In the genomic region with DNA sequence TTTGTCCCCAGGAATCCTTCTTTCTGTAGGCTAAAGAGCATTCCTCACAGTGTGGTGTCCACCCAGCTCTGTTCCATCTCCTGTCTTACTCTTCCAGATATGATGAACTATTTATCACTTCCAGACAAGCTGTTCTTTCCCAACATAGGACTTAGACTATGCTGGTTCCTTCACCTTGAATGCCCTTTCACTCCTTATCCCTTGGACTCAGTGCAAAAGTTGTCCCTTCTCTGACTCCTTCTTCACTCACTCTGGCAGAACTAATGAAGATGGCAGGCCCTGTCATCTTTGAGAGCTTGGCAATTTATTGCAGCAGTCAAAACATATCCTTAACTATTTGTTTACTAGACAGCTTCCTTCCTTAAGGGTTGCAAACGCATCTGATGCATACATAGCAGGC, we compare ENCODE assay signal across 33 cellular contexts.
"Had no signal": no experiment of that assay in that cellular context is flagged by ENCODE, and none has a peak within 500 bp of the region (broad histone marks: within the 10 kb centered on the region; RNA-seq: fewer than 3 reads in every experiment).

No MANE protein-coding gene starts in this region.

- FAIRE-seq: astrocyte, bronchial epithelial cell, frontal cortex had no signal

- ATAC-seq: activated CD4-positive, alpha-beta T cell treated with anti-CD3 and anti-CD28 coated beads for 36 hours; activated CD8-positive, alpha-beta memory T cell treated with anti-CD3 and anti-CD28 coated beads, Interleukin-2, amount 10 ng/mL, durations not matched to agents 7 days and 5 days; activated CD8-positive, alpha-beta T cell treated with anti-CD3 and anti-CD28 coated beads, Interleukin-2, amount 10 ng/mL, durations not matched to agents 7 days and 5 days; activated naive CD4-positive, alpha-beta T cell treated with anti-CD3 and anti-CD28 coated beads, Interleukin-2, amount 50 U/mL, for 72 hours; esophagus mucosa; T-helper 17 cell had no signal

- H3K27ac ChIP-seq: brain microvascular endothelial cell, coronary artery, WERI-Rb-1 had no signal

- H3K36me3 Mint-ChIP-seq: activated CD4-positive, alpha-beta memory T cell treated with anti-CD3 and anti-CD28 coated beads for 36 hours; activated CD8-positive, alpha-beta memory T cell treated with anti-CD3 and anti-CD28 coated beads, Interleukin-2, amount 10 ng/mL, durations not matched to agents 7 days and 5 days; activated naive CD4-positive, alpha-beta T cell treated with anti-CD3 and anti-CD28 coated beads, Interleukin-2, amount 50 U/mL, for 72 hours; activated naive CD8-positive, alpha-beta T cell treated with anti-CD3 and anti-CD28 coated beads, Interleukin-2, amount 10 ng/mL, durations not matched to agents 7 days and 5 days had no signal

- H3K4me3 Mint-ChIP-seq: activated CD4-positive, alpha-beta memory T cell treated with anti-CD3 and anti-CD28 coated beads for 36 hours; activated CD4-positive, alpha-beta T cell treated with anti-CD3 and anti-CD28 coated beads for 36 hours; activated CD4-positive, alpha-beta T cell treated with anti-CD3 and anti-CD28 coated beads, Interleukin-2, amount 10 ng/mL, durations not matched to agents 24 days and 14 days; activated CD8-positive, alpha-beta memory T cell treated with anti-CD3 and anti-CD28 coated beads, Interleukin-2, amount 10 ng/mL, durations not matched to agents 7 days and 5 days; activated CD8-positive, alpha-beta T cell treated with anti-CD3 and anti-CD28 coated beads, Interleukin-2, amount 10 ng/mL, durations not matched to agents 7 days and 5 days; activated naive CD4-positive, alpha-beta T cell treated with anti-CD3 and anti-CD28 coated beads for 36 hours; activated naive CD8-positive, alpha-beta T cell treated with anti-CD3 and anti-CD28 coated beads, Interleukin-2, amount 10 ng/mL, durations not matched to agents 7 days and 5 days; activated T-helper 1 cell treated with anti-CD3 and anti-CD28 coated beads, Interleukin-12 subunit alpha, Interleukin-12 subunit beta, Interleukin-2, Interleukin-4 antibody, amounts not matched to agents 30 ng/mL and 10 ng/mL and 1 ng/mL, durations not matched to agents 14 hours and 24 hours and 36 hours; central memory CD8-positive, alpha-beta T cell; dendritic cell treated with granulocyte-macrophage colony-stimulating factor and Interleukin-4, amounts not matched to agents 40 ng/mL and 50 ng/mL, for 4 days; endodermal cell; T-helper 17 cell; T-helper 2 cell treated with Interferon-gamma antibody and Interleukin-4, amounts not matched to agents 5 μg/mL and 100 μg/mL, for 36 hours had no signal

- H3K9me3 Mint-ChIP-seq: activated CD4-positive, alpha-beta memory T cell treated with anti-CD3 and anti-CD28 coated beads for 36 hours; activated CD4-positive, alpha-beta T cell treated with anti-CD3 and anti-CD28 coated beads, Interleukin-2, amount 10 ng/mL, durations not matched to agents 24 days and 14 days; activated naive CD4-positive, alpha-beta T cell treated with anti-CD3 and anti-CD28 coated beads for 36 hours; activated naive CD4-positive, alpha-beta T cell treated with anti-CD3 and anti-CD28 coated beads, Interleukin-2, amount 50 U/mL, for 72 hours; activated naive CD8-positive, alpha-beta T cell treated with anti-CD3 and anti-CD28 coated beads, Interleukin-2, amount 10 ng/mL, durations not matched to agents 7 days and 5 days; activated T-helper 1 cell treated with anti-CD3 and anti-CD28 coated beads, Interleukin-12 subunit alpha, Interleukin-12 subunit beta, Interleukin-2, Interleukin-4 antibody, amounts not matched to agents 30 ng/mL and 10 ng/mL and 1 ng/mL, durations not matched to agents 14 hours and 24 hours and 36 hours; activated T-helper 2 cell treated with anti-CD3 and anti-CD28 coated beads, Interferon-gamma antibody, Interleukin-2, Interleukin-4, amounts not matched to agents 10 μg/mL and 5 μg/mL and 100 μg/mL, durations not matched to agents 14 hours and 24 hours and 36 hours; central memory CD8-positive, alpha-beta T cell; dendritic cell treated with granulocyte-macrophage colony-stimulating factor and Interleukin-4, amounts not matched to agents 40 ng/mL and 50 ng/mL, for 4 days; endodermal cell; T-helper 2 cell treated with Interferon-gamma antibody and Interleukin-4, amounts not matched to agents 5 μg/mL and 100 μg/mL, for 36 hours had no signal

- H3K4me3 ChIP-seq: coronary artery, dorsolateral prefrontal cortex had no signal

- H3K27me3 ChIP-seq: brain microvascular endothelial cell, dorsolateral prefrontal cortex had no signal

- H3K27ac Mint-ChIP-seq: activated CD4-positive, alpha-beta memory T cell treated with anti-CD3 and anti-CD28 coated beads for 36 hours; activated CD4-positive, alpha-beta T cell treated with anti-CD3 and anti-CD28 coated beads for 36 hours; activated CD4-positive, alpha-beta T cell treated with anti-CD3 and anti-CD28 coated beads, Interleukin-2, amount 10 ng/mL, durations not matched to agents 24 days and 14 days; activated CD8-positive, alpha-beta memory T cell treated with anti-CD3 and anti-CD28 coated beads, Interleukin-2, amount 10 ng/mL, durations not matched to agents 7 days and 5 days; activated CD8-positive, alpha-beta T cell treated with anti-CD3 and anti-CD28 coated beads, Interleukin-2, amount 10 ng/mL, durations not matched to agents 7 days and 5 days; activated naive CD4-positive, alpha-beta T cell treated with anti-CD3 and anti-CD28 coated beads for 36 hours; activated naive CD4-positive, alpha-beta T cell treated with anti-CD3 and anti-CD28 coated beads, Interleukin-2, amount 50 U/mL, for 72 hours; activated naive CD8-positive, alpha-beta T cell treated with anti-CD3 and anti-CD28 coated beads, Interleukin-2, amount 10 ng/mL, durations not matched to agents 7 days and 5 days; activated T-helper 1 cell treated with anti-CD3 and anti-CD28 coated beads, Interleukin-12 subunit alpha, Interleukin-12 subunit beta, Interleukin-2, Interleukin-4 antibody, amounts not matched to agents 30 ng/mL and 10 ng/mL and 1 ng/mL, durations not matched to agents 14 hours and 24 hours and 36 hours; activated T-helper 2 cell treated with anti-CD3 and anti-CD28 coated beads, Interferon-gamma antibody, Interleukin-2, Interleukin-4, amounts not matched to agents 10 μg/mL and 5 μg/mL and 100 μg/mL, durations not matched to agents 14 hours and 24 hours and 36 hours; dendritic cell treated with granulocyte-macrophage colony-stimulating factor and Interleukin-4, amounts not matched to agents 40 ng/mL and 50 ng/mL, for 4 days; endodermal cell; T-helper 17 cell; T-helper 2 cell treated with Interferon-gamma antibody and Interleukin-4, amounts not matched to agents 5 μg/mL and 100 μg/mL, for 36 hours had no signal

- H3K36me3 ChIP-seq: brain microvascular endothelial cell, WERI-Rb-1 had no signal

- DNase-seq: activated CD4-positive, alpha-beta memory T cell treated with anti-CD3 and anti-CD28 coated beads for 36 hours; activated CD4-positive, alpha-beta T cell treated with anti-CD3 and anti-CD28 coated beads for 36 hours; activated CD4-positive, alpha-beta T cell treated with anti-CD3 and anti-CD28 coated beads, Interleukin-2, amount 10 ng/mL, durations not matched to agents 24 days and 14 days; activated CD4-positive, CD25-positive, alpha-beta regulatory T cell; activated CD4-positive, CD25-positive, alpha-beta regulatory T cell treated with anti-CD3 and anti-CD28 coated beads, Interleukin-2, amount 50 U/mL, for 72 hours; activated CD8-positive, alpha-beta memory T cell treated with anti-CD3 and anti-CD28 coated beads, Interleukin-2, amount 10 ng/mL, durations not matched to agents 7 days and 5 days; activated CD8-positive, alpha-beta memory T cell treated with anti-CD3 and anti-CD28 coated beads, Interleukin-2, amount 50 U/mL, for 4 hours; activated CD8-positive, alpha-beta T cell treated with anti-CD3 and anti-CD28 coated beads, Interleukin-2, amount 10 ng/mL, durations not matched to agents 7 days and 5 days; activated effector memory CD4-positive, alpha-beta T cell treated with anti-CD3 and anti-CD28 coated beads, Interleukin-2, amount 50 U/mL, for 16 hours; activated naive CD4-positive, alpha-beta T cell treated with anti-CD3 and anti-CD28 coated beads for 36 hours; activated naive CD8-positive, alpha-beta T cell treated with anti-CD3 and anti-CD28 coated beads, Interleukin-2, amount 10 ng/mL, durations not matched to agents 7 days and 5 days; activated T-cell treated with anti-CD3 and anti-CD28 coated beads, Interleukin-2, amount 50 U/mL, for 1 hour; activated T-cell treated with anti-CD3 and anti-CD28 coated beads, Interleukin-2, amount 50 U/mL, for 48 hours; anterior cingulate cortex; brain microvascular endothelial cell; dorsolateral prefrontal cortex; effector memory CD4-positive, alpha-beta T cell; endodermal cell; foreskin fibroblast; T-helper 17 cell; T1000; WERI-Rb-1 had no signal
